In the genomic region with DNA sequence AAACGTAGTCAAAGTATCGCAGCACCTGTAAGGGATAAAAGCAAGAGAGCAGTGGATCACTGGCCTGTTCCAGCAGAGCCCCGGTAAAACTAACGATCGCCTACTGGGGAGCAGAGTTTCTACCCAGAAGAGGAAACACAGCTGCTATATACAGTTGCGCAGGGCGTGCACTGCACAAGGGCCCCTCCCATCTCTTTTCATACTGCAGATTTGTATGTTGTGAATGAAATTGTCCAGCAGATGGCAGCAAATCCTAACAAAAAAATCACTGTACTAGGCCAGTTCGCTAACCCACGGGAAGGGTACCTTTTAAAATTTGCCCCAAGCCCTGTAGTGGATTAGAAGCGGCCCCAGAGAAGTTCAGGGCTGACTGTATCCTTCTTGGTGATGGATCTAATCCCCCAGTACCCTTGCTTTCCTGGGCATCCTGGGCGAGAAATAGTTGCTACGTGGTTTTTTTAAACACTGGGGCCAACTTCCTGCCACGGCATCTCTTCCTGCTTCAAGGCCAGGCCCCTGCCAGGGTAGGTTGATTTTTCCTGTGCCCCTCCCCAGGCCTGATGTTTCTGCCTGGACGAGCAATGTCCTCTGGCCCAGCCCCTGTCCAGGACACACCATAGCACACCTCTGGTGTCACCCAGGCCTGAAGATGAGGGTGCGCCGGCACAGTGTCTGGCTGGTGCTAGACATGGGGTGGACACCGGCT, we compare ENCODE assay signal across 8 cellular contexts.
DNase-seq lines count a peak whose midpoint lies in the region; ATAC-seq and TF ChIP-seq lines count a peak whose summit lies in the region.

No MANE protein-coding gene starts in this region.

- peak; percentile 54 for ATAC-seq in HG03565 (IDR thresholded peaks at IDR 0.05; ENCODE audit: unreplicated experiment)
- ATAC-seq in activated CD8-positive, alpha-beta memory T cell treated with anti-CD3 and anti-CD28 coated beads, Interleukin-2, amount 10 ng/mL, durations not matched to agents 7 days and 5 days: peak; percentile 90
- peak; percentile 90 to 92 for ATAC-seq in naive thymus-derived CD8-positive, alpha-beta T cell
- no peak for ATAC-seq in GM19035 (IDR thresholded peaks at IDR 0.05; ENCODE audit: unreplicated experiment)

- POLR2A ChIA-PET in naive thymus-derived CD8-positive, alpha-beta T cell (lab: Charles Lee): interaction anchor here (0.6 to 1.5 kb wide), 3 partner anchors 124 to 1109 kb away, joined by 3 to 5 read pairs (median 4); no protein-coding TSS in a partner anchor

- CTCF ChIA-PET in activated CD8-positive, alpha-beta memory T cell treated with anti-CD3 and anti-CD28 coated beads, Interleukin-2, amount 10 ng/mL, durations not matched to agents 7 days and 5 days (lab: Charles Lee): interaction anchor here (0.6 to 7.0 kb wide), 44 partner anchors 9 to 1810 kb away, joined by 3 to 91 read pairs (median 4); no protein-coding TSS in a partner anchor

- H3K4me3 Mint-ChIP-seq in activated CD8-positive, alpha-beta memory T cell treated with anti-CD3 and anti-CD28 coated beads, Interleukin-2, amount 10 ng/mL, durations not matched to agents 7 days and 5 days: peak overlapping the region; percentile 40
- peak overlapping the region; percentile 24 to 79 (median 60) for H3K4me3 Mint-ChIP-seq in naive thymus-derived CD8-positive, alpha-beta T cell

- peaks cover 31% of the 10 kb centered on the region for H3K4me1 Mint-ChIP-seq in activated CD8-positive, alpha-beta memory T cell treated with anti-CD3 and anti-CD28 coated beads, Interleukin-2, amount 10 ng/mL, durations not matched to agents 7 days and 5 days
- peaks cover 6 to 20% (median 17%) of the 10 kb centered on the region in 4 donors for H3K4me1 Mint-ChIP-seq in naive thymus-derived CD8-positive, alpha-beta T cell

- H3K27me3 Mint-ChIP-seq in activated CD8-positive, alpha-beta memory T cell treated with anti-CD3 and anti-CD28 coated beads, Interleukin-2, amount 10 ng/mL, durations not matched to agents 7 days and 5 days: no peaks in the 10 kb centered on the region
- peaks cover 0 to 5% (median 0%) of the 10 kb centered on the region in 5 donors for H3K27me3 Mint-ChIP-seq in naive thymus-derived CD8-positive, alpha-beta T cell

- no peaks in the 10 kb centered on the region for H4K20me1 ChIP-seq in OCI-LY3 (ENCODE audit: insufficient read depth, low read length)

- H3K27me3 ChIP-seq in OCI-LY3 (ENCODE audit: low read depth, low read length): peaks cover 7% of the 10 kb centered on the region; the same call in 1 of the 2 replicates

- TF ChIP-seq CTCF in OCI-LY3 (IDR thresholded peaks at IDR 0.05; ENCODE audit: low read depth, low read length) (peak; percentile 89), epithelial cell of proximal tubule (conservative IDR thresholded peaks at IDR 0.05; ENCODE audit: low read depth, low read length) (peak; percentile 63)

- no peaks in the 10 kb centered on the region for H3K9me3 ChIP-seq in OCI-LY3 (ENCODE audit: insufficient read depth, low read length)

- peak; percentile 28 for DNase-seq in DMS79 (lab: John Stamatoyannopoulos, UW)
- peak; percentile 78 for DNase-seq in activated CD8-positive, alpha-beta memory T cell treated with anti-CD3 and anti-CD28 coated beads, Interleukin-2, amount 10 ng/mL, durations not matched to agents 7 days and 5 days
- peak; percentile 4 for DNase-seq in epithelial cell of proximal tubule (ENCODE audit: low read depth)
- peak; percentile 21 to 86 (median 70) for DNase-seq in naive thymus-derived CD8-positive, alpha-beta T cell
- DNase-seq in stimulated activated naive CD4-positive, alpha-beta T cell (lab: John Stamatoyannopoulos, UW): peak; percentile 40 to 87 (median 62)

- H2AFZ ChIP-seq in OCI-LY3 (ENCODE audit: low read depth, low read length): peak overlapping the region; percentile 100

- peak overlapping the region; percentile 88 for H3K27ac Mint-ChIP-seq in activated CD8-positive, alpha-beta memory T cell treated with anti-CD3 and anti-CD28 coated beads, Interleukin-2, amount 10 ng/mL, durations not matched to agents 7 days and 5 days
- peak overlapping the region; percentile 67 to 93 (median 88) for H3K27ac Mint-ChIP-seq in naive thymus-derived CD8-positive, alpha-beta T cell

- peaks cover 20% of the 10 kb centered on the region for H3K4me1 ChIP-seq in OCI-LY3 (ENCODE audit: low read length)

- H3K4me3 ChIP-seq in OCI-LY3 (ENCODE audit: low read length) (peak overlapping the region; percentile 59), epithelial cell of proximal tubule (ENCODE audit: low read depth, low read length) (no peak overlapping the region)

- H3K9me3 Mint-ChIP-seq in activated CD8-positive, alpha-beta memory T cell treated with anti-CD3 and anti-CD28 coated beads, Interleukin-2, amount 10 ng/mL, durations not matched to agents 7 days and 5 days (ENCODE audit: low read depth): no peaks in the 10 kb centered on the region
- H3K9me3 Mint-ChIP-seq in naive thymus-derived CD8-positive, alpha-beta T cell: no peaks in the 10 kb centered on the region

- H3K9ac ChIP-seq in OCI-LY3 (ENCODE audit: low read length): peak overlapping the region; percentile 55; the same call in 1 of the 2 replicates

- H3K27ac ChIP-seq in OCI-LY3 (ENCODE audit: low read length): no peak overlapping the region

- H3K36me3 Mint-ChIP-seq in activated CD8-positive, alpha-beta memory T cell treated with anti-CD3 and anti-CD28 coated beads, Interleukin-2, amount 10 ng/mL, durations not matched to agents 7 days and 5 days: no peaks in the 10 kb centered on the region
- H3K36me3 Mint-ChIP-seq in naive thymus-derived CD8-positive, alpha-beta T cell: no peaks in the 10 kb centered on the region

- H3K4me2 ChIP-seq in OCI-LY3 (ENCODE audit: low read length): peak overlapping the region; percentile 84

- no peaks in the 10 kb centered on the region for H3K36me3 ChIP-seq in OCI-LY3 (replicated peaks; ENCODE audit: low read depth, low read length)

- H3K79me2 ChIP-seq in OCI-LY3 (ENCODE audit: low read length): no peaks in the 10 kb centered on the region

Comparison
In these comparisons a context has a peak if more than half of its experiments do, and no peak if none do; other contexts are left out.
1. DNase-seq: peak in every context shown above with its lines; median percentile 78 in activated CD8-positive, alpha-beta memory T cell treated with anti-CD3 and anti-CD28 coated beads, Interleukin-2, amount 10 ng/mL, durations not matched to agents 7 days and 5 days; 70 in naive thymus-derived CD8-positive, alpha-beta T cell; 62 in stimulated activated naive CD4-positive, alpha-beta T cell; 28 in DMS79; 4 in epithelial cell of proximal tubule.